In genomic region chr16:77637939-77638338, GRCh38 we compare ENCODE assay signal across 23 cellular contexts.
"Had no signal": no experiment of that assay in that cellular context is flagged by ENCODE, and none has a peak within 500 bp of the region (broad histone marks: within the 10 kb centered on the region; RNA-seq: fewer than 3 reads in every experiment).

No MANE protein-coding gene starts in this region.

- H3K4me1 ChIP-seq: SJCRH30, spleen had no signal

- H3K36me3 ChIP-seq: brain microvascular endothelial cell, sigmoid colon, SJCRH30, spleen had no signal

- H3K4me3 ChIP-seq: hepatocyte, sigmoid colon, SJCRH30, spleen had no signal

- H3K4me2 ChIP-seq: hepatocyte had no signal

- H3K27ac ChIP-seq: brain microvascular endothelial cell, hepatocyte, sigmoid colon, SJCRH30, spleen had no signal

- DNase-seq: activated B cell treated with CpG ODN at 0.5 μM for 24 hours; activated CD4-positive, alpha-beta memory T cell treated with anti-CD3 and anti-CD28 coated beads for 36 hours; activated CD4-positive, alpha-beta T cell treated with anti-CD3 and anti-CD28 coated beads for 4 hours; activated effector memory CD4-positive, alpha-beta T cell treated with Interleukin-2 at 50 U/mL for 16 hours; activated naive CD4-positive, alpha-beta T cell treated with anti-CD3 and anti-CD28 coated beads for 36 hours; activated naive CD8-positive, alpha-beta T cell treated with anti-CD3 and anti-CD28 coated beads, Interleukin-2, amount 10 ng/mL, durations not matched to agents 7 days and 5 days; activated T-cell treated with anti-CD3 and anti-CD28 coated beads, Interleukin-2, amount 50 U/mL, for 72 hours; amniotic stem cell; brain microvascular endothelial cell; cortex of kidney; endodermal cell; foreskin fibroblast; immature natural killer cell; nephron progenitor cell; nucleus accumbens; posterior cingulate gyrus; sigmoid colon; SJCRH30; spleen; stimulated activated CD4-positive, alpha-beta T cell treated with anti-CD3 and anti-CD28 coated beads, Interleukin-4, amount 100 ng/mL, for 1 hour; stimulated activated naive CD4-positive, alpha-beta T cell; T-helper 9 cell had no signal

- H3K79me2 ChIP-seq: hepatocyte had no signal

- H3K9me3 ChIP-seq: sigmoid colon, SJCRH30, spleen had no signal

- H3K27me3 ChIP-seq: brain microvascular endothelial cell, sigmoid colon, SJCRH30 had no signal

- H2AFZ ChIP-seq: hepatocyte had no signal
